Comparison of ENCODE assay signal across 27 cellular contexts in genomic region chr4:3344104-3344503, GRCh38.
"Had no signal": no experiment of that assay in that cellular context is flagged by ENCODE, and none has a peak within 500 bp of the region (broad histone marks: within the 10 kb centered on the region; RNA-seq: fewer than 3 reads in every experiment).

No MANE protein-coding gene starts in this region.

- H3K27ac Mint-ChIP-seq: activated CD4-positive, alpha-beta memory T cell treated with anti-CD3 and anti-CD28 coated beads, Interleukin-2, amount 10 ng/mL, durations not matched to agents 7 days and 5 days; activated CD4-positive, alpha-beta T cell treated with anti-CD3 and anti-CD28 coated beads, Interleukin-2, amount 10 ng/mL, durations not matched to agents 7 days and 5 days; activated naive CD4-positive, alpha-beta T cell treated with anti-CD3 and anti-CD28 coated beads, Interleukin-2, amount 50 U/mL, for 72 hours; activated naive CD8-positive, alpha-beta T cell treated with anti-CD3 and anti-CD28 coated beads, Interleukin-2, amount 50 U/mL, for 24 hours; T-helper 1 cell treated with Interleukin-12 subunit alpha and Interleukin-12 subunit beta and Interleukin-4 antibody, amounts not matched to agents 30 μg/mL and 1 μg/mL, for 36 hours had no signal

- DNase-seq: activated CD4-positive, alpha-beta memory T cell treated with anti-CD3 and anti-CD28 coated beads, Interleukin-2, amount 10 ng/mL, durations not matched to agents 7 days and 5 days; activated CD4-positive, alpha-beta T cell treated with anti-CD3 and anti-CD28 coated beads, Interleukin-2, amount 10 ng/mL, durations not matched to agents 7 days and 5 days; activated CD4-positive, CD25-positive, alpha-beta regulatory T cell; activated effector memory CD4-positive, alpha-beta T cell treated with anti-CD3 and anti-CD28 coated beads, Interleukin-2, amount 50 U/mL, for 16 hours; activated naive CD4-positive, alpha-beta T cell treated with Interleukin-2 at 50 U/mL for 16 hours; activated naive CD8-positive, alpha-beta T cell treated with anti-CD3 and anti-CD28 coated beads, Interleukin-2, amount 50 U/mL, for 24 hours; activated T-cell treated with anti-CD3 and anti-CD28 coated beads, Interleukin-2, amount 50 U/mL, for 4 hours; amniotic stem cell; body of pancreas; MG63; MV-4-11; NCI-H1092 treated with DMSO at 0.1 percent for 48 hours; NCI-H1436; NCI-H1694 treated with DMSO at 0.1 percent for 48 hours; NCI-H2081; NCI-H510A treated with DMSO at 0.1 percent for 48 hours; NCI-H69; NK-92 treated with Interleukin-12 subunit alpha and Interleukin-12 subunit beta, amount 100 ng/mL, for 24 hours; OCI-M1; RPMI8226; SHP77; T1000 had no signal

- H3K4me1 ChIP-seq: ascending aorta had no signal

- H3K27me3 Mint-ChIP-seq: activated CD4-positive, alpha-beta memory T cell treated with anti-CD3 and anti-CD28 coated beads, Interleukin-2, amount 10 ng/mL, durations not matched to agents 7 days and 5 days; activated CD4-positive, alpha-beta T cell treated with anti-CD3 and anti-CD28 coated beads, Interleukin-2, amount 10 ng/mL, durations not matched to agents 7 days and 5 days; activated naive CD8-positive, alpha-beta T cell treated with anti-CD3 and anti-CD28 coated beads, Interleukin-2, amount 50 U/mL, for 24 hours had no signal

- H3K9ac ChIP-seq: KMS-11 had no signal

- ATAC-seq: activated naive CD4-positive, alpha-beta T cell treated with anti-CD3 and anti-CD28 coated beads, Interleukin-2, amount 50 U/mL, for 72 hours; activated naive CD8-positive, alpha-beta T cell treated with anti-CD3 and anti-CD28 coated beads, Interleukin-2, amount 50 U/mL, for 24 hours; activated T-cell treated with anti-CD3 and anti-CD28 coated beads, Interleukin-2, amount 50 U/mL, for 4 hours; body of pancreas; Panc1 had no signal

- H3K27me3 ChIP-seq: ascending aorta, body of pancreas, MG63 had no signal

- H3K9me3 ChIP-seq: ascending aorta, body of pancreas, MG63 had no signal

- H3K27ac ChIP-seq: ascending aorta, body of pancreas, KMS-11 had no signal

- H3K9me3 Mint-ChIP-seq: activated CD4-positive, alpha-beta memory T cell treated with anti-CD3 and anti-CD28 coated beads, Interleukin-2, amount 10 ng/mL, durations not matched to agents 7 days and 5 days; activated CD4-positive, alpha-beta T cell treated with anti-CD3 and anti-CD28 coated beads, Interleukin-2, amount 10 ng/mL, durations not matched to agents 7 days and 5 days; activated naive CD4-positive, alpha-beta T cell treated with anti-CD3 and anti-CD28 coated beads, Interleukin-2, amount 50 U/mL, for 72 hours; activated naive CD8-positive, alpha-beta T cell treated with anti-CD3 and anti-CD28 coated beads, Interleukin-2, amount 50 U/mL, for 24 hours; activated T-cell treated with anti-CD3 and anti-CD28 coated beads, Interleukin-2, amount 50 U/mL, for 4 hours; T-helper 1 cell treated with Interleukin-12 subunit alpha and Interleukin-12 subunit beta and Interleukin-4 antibody, amounts not matched to agents 30 μg/mL and 1 μg/mL, for 36 hours had no signal

- H3K36me3 Mint-ChIP-seq: activated naive CD4-positive, alpha-beta T cell treated with anti-CD3 and anti-CD28 coated beads, Interleukin-2, amount 50 U/mL, for 72 hours had no signal

- H3K4me3 ChIP-seq: ascending aorta, body of pancreas, MG63 had no signal

- H3K36me3 ChIP-seq: MG63 had no signal

- H3K4me2 ChIP-seq: KMS-11 had no signal

- H3K4me3 Mint-ChIP-seq: activated CD4-positive, alpha-beta memory T cell treated with anti-CD3 and anti-CD28 coated beads, Interleukin-2, amount 10 ng/mL, durations not matched to agents 7 days and 5 days; activated CD4-positive, alpha-beta T cell treated with anti-CD3 and anti-CD28 coated beads, Interleukin-2, amount 10 ng/mL, durations not matched to agents 7 days and 5 days; activated naive CD8-positive, alpha-beta T cell treated with anti-CD3 and anti-CD28 coated beads, Interleukin-2, amount 50 U/mL, for 24 hours; activated T-cell treated with anti-CD3 and anti-CD28 coated beads, Interleukin-2, amount 50 U/mL, for 4 hours; T-helper 1 cell treated with Interleukin-12 subunit alpha and Interleukin-12 subunit beta and Interleukin-4 antibody, amounts not matched to agents 30 μg/mL and 1 μg/mL, for 36 hours had no signal
